ENCODE assay signal across 23 cellular contexts in the genomic region with DNA sequence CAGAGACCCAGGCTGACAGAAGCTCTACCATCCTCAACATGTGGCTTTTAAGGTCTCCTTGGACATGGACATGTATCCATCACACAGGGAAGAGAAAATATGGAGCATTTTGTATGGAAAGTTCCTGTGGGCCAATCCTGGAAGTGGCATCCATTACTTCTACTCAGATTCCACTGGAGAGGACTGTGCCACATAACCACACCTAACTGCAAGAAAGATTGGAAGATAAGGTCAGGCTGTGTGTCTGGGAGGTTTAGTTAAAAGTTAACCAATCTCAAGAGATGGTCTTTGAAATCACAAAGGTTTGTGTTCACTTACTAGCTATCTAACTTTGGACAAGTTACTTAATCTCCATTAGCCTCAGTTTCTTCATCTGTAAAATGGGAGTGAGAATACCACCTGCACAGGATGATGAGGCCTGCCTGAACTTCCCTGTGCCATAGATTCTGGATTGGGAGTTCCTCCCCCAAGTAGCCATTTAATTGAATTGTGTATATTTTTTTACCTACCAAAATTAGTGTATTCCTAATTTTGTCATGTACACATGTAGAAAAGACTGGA. TPM values are rescaled to one million over a fixed set of nuclear protein-coding genes. Genes with fewer than 3 reads are reported as not detected.
DNase-seq lines count a peak whose midpoint lies in the region; ATAC-seq and TF ChIP-seq lines count a peak whose summit lies in the region.
"Had no signal": no experiment of that assay in that cellular context is flagged by ENCODE, and none has a peak within 500 bp of the region (broad histone marks: within the 10 kb centered on the region; RNA-seq: fewer than 3 reads in every experiment).

No MANE protein-coding gene starts in this region.

- no peaks in the 10 kb centered on the region for H3K9me2 ChIP-seq in PC-3 (replicated peaks; ENCODE audit: low read length)

- H3K27me3 ChIP-seq in PC-3 (ENCODE audit: low read length) (no peaks in the 10 kb centered on the region), colonic mucosa (no peaks in the 10 kb centered on the region)
- H3K27me3 ChIP-seq: BLaER1 treated with 17β-estradiol and CSF1 and Interleukin-3, amounts not matched to agents 10 nM and 100 nM; Peyer's patch had no signal

- H3K4me3 ChIP-seq in PC-3 (ENCODE audit: low read length), result no peak overlapping the region
- H3K4me3 ChIP-seq in colonic mucosa, result no peak overlapping the region
- H3K4me3 ChIP-seq in mucosa of descending colon, result no peak overlapping the region
- H3K4me3 ChIP-seq: BLaER1 treated with 17β-estradiol and CSF1 and Interleukin-3, amounts not matched to agents 10 nM and 100 nM; Peyer's patch had no signal

- H3K36me3 ChIP-seq in PC-3 (ENCODE audit: low read depth, low read length), result no peaks in the 10 kb centered on the region
- no peaks in the 10 kb centered on the region for H3K36me3 ChIP-seq in colonic mucosa
- no peaks in the 10 kb centered on the region for H3K36me3 ChIP-seq in mucosa of descending colon (ENCODE audit: low read depth)
- H3K36me3 ChIP-seq: BLaER1 treated with 17β-estradiol and CSF1 and Interleukin-3, amounts not matched to agents 10 nM and 100 nM; Peyer's patch had no signal

- peak overlapping the region; percentile 59 for H3K27ac ChIP-seq in PC-3 (ENCODE audit: low read length)
- H3K27ac ChIP-seq in colonic mucosa, result peak overlapping the region; percentile 52
- no peak overlapping the region for H3K27ac ChIP-seq in RWPE1
- H3K27ac ChIP-seq: BLaER1 treated with 17β-estradiol and CSF1 and Interleukin-3, amounts not matched to agents 10 nM and 100 nM; HL-60 had no signal

- H3K9me3 ChIP-seq in PC-3 (ENCODE audit: low read length) (no peaks in the 10 kb centered on the region), colonic mucosa (no peaks in the 10 kb centered on the region), mucosa of descending colon (no peaks in the 10 kb centered on the region)
- H3K9me3 ChIP-seq: Peyer's patch had no signal

- no peak for ATAC-seq in PC-3
- ATAC-seq in mucosa of descending colon, result peak; percentile 53
- ATAC-seq in HG02571 (IDR thresholded peaks at IDR 0.05; ENCODE audit: unreplicated experiment), result no peak
- ATAC-seq in HG02852 (IDR thresholded peaks at IDR 0.05; ENCODE audit: unreplicated experiment), result no peak
- ATAC-seq: SK-N-SH treated with all-trans-retinoic acid at 6 μM for 48 hours had no signal

- DNase-seq in PC-3 (no peak), colonic mucosa (no peak), mucosa of descending colon (no peak), RWPE1 (ENCODE audit: low spot score) (no peak), NCI-H446 treated with DMSO at 0.1 percent for 48 hours (lab: John Stamatoyannopoulos, UW) (no peak)
- DNase-seq: AML-193; CD4-positive, alpha-beta T cell; HCEC 1CT; Kasumi-1; NCI-H1105; NCI-H1436 treated with DMSO at 0.1 percent for 48 hours; NCI-H1930; NCI-H2107; NCI-H446; NCI-H526; Peyer's patch had no signal

- H3F3A ChIP-seq in PC-3 (ENCODE audit: low read length, unreplicated experiment), result no peaks in the 10 kb centered on the region

- CTCF ChIA-PET in PC-3 (lab: Charles Lee), result interaction anchor here (0.7 kb wide), 1 partner anchor 97 kb away, joined by 4 read pairs; no protein-coding TSS in a partner anchor
- CTCF ChIA-PET in RWPE1 (lab: Yijun Ruan, JAX), result interaction anchor here (0.5 kb wide), 1 partner anchor 45 kb away, joined by 3 read pairs; no protein-coding TSS in a partner anchor

- no peak for TF ChIP-seq CTCF in PC-3 (conservative IDR thresholded peaks at IDR 0.05; ENCODE audit: low read depth, low read length)
- no peak for TF ChIP-seq CTCF in colonic mucosa (IDR thresholded peaks at IDR 0.05)
- no peak for TF ChIP-seq CTCF in mucosa of descending colon (IDR thresholded peaks at IDR 0.05)
- no peak for TF ChIP-seq CTCF in RWPE1 (conservative IDR thresholded peaks at IDR 0.05; ENCODE audit: low read depth)

- POLR2A ChIA-PET in PC-3 (lab: Charles Lee; ENCODE audit: unreplicated experiment), result no interaction called here
- POLR2A ChIA-PET in RWPE1 (lab: Yijun Ruan, JAX; ENCODE audit: low non-redundant PET), result no interaction called here

- no peaks in the 10 kb centered on the region for H3K79me2 ChIP-seq in PC-3 (ENCODE audit: low read length)

- no peak overlapping the region for H2AFZ ChIP-seq in PC-3 (ENCODE audit: low read length)

- H3K4me2 ChIP-seq in PC-3 (ENCODE audit: low read length), result no peak overlapping the region
- H3K4me2 ChIP-seq: BLaER1 treated with 17β-estradiol and CSF1 and Interleukin-3, amounts not matched to agents 10 nM and 100 nM had no signal

- BruUV-seq in PC-3 (replicated peaks; lab: Mats Ljungman, UMichigan), result no TSS peak

- H4K20me1 ChIP-seq in PC-3 (ENCODE audit: low read length), result no peaks in the 10 kb centered on the region
- H4K20me1 ChIP-seq: BLaER1 treated with 17β-estradiol and CSF1 and Interleukin-3, amounts not matched to agents 10 nM and 100 nM had no signal

- H3K4me1 ChIP-seq in PC-3 (ENCODE audit: insufficient read depth, low read length), result peaks cover 31% of the 10 kb centered on the region
- H3K4me1 ChIP-seq in colonic mucosa, result no peaks in the 10 kb centered on the region
- peaks cover 7% of the 10 kb centered on the region for H3K4me1 ChIP-seq in mucosa of descending colon (ENCODE audit: low read depth)
- H3K4me1 ChIP-seq: Peyer's patch had no signal

- intact Hi-C loops in PC-3 (cut with micrococcal nuclease) (loop anchor here (1.0 to 5.0 kb wide), 3 partner anchors 25 to 73 kb away; no protein-coding TSS in a partner anchor), colonic mucosa (cut with DNase I) (no loop called here), mucosa of descending colon (cut with DNase I, micrococcal nuclease) (no loop called here)

- H3K9ac ChIP-seq in PC-3 (ENCODE audit: low read length), result no peak overlapping the region
- H3K9ac ChIP-seq in colonic mucosa (ENCODE audit: low read depth in 2 of 2, low read length in 2 of 2), result no peak overlapping the region
- H3K9ac ChIP-seq: BLaER1 treated with 17β-estradiol and CSF1 and Interleukin-3, amounts not matched to agents 10 nM and 100 nM had no signal

RNA-seq across cellular contexts. Expression of a gene that starts 3.9 kb away (rescaled TPM):
- total RNA-seq in PC-3 (2014; rRNA removed), result 0.11 and 0.29 TPM in 2 replicates
- total RNA-seq in colonic mucosa, result 1 to 10 TPM in 1 of 2 donors, under 1 TPM in 1; 0.74 to 1.1 TPM
- total RNA-seq in mucosa of descending colon, result 10 to 100 TPM in 1 of 3 donors, 1 to 10 TPM in 2; 1.2 to 21.7 (median 4.6) TPM
- total RNA-seq: CD4-positive, alpha-beta T cell; H1; MCF 10A had no signal

RNA-seq across cellular contexts. Expression of a gene that starts 34.3 kb away (rescaled TPM):
- total RNA-seq in PC-3 (2014; rRNA removed), result 0.22 TPM in 1 of 2 replicates, not detected in the other
- 100 to 1,000 TPM; 102 to 144 TPM for total RNA-seq in colonic mucosa
- 100 to 1,000 TPM in 2 of 3 donors, 10 to 100 TPM in 1; 92.0 to 219 (median 160) TPM for total RNA-seq in mucosa of descending colon
- total RNA-seq: CD4-positive, alpha-beta T cell; H1 had no signal

Comparison
In these comparisons a context has a peak if more than half of its experiments do, and no peak if none do; other contexts are left out.
1. RNA of a gene that starts 34.3 kb away (total RNA-seq): 92.0 to 219 TPM in mucosa of descending colon and 102 to 144 TPM in colonic mucosa; 0.22 TPM in PC-3; every median in the first group is over 10 times any median in the second.